In the genomic region with DNA sequence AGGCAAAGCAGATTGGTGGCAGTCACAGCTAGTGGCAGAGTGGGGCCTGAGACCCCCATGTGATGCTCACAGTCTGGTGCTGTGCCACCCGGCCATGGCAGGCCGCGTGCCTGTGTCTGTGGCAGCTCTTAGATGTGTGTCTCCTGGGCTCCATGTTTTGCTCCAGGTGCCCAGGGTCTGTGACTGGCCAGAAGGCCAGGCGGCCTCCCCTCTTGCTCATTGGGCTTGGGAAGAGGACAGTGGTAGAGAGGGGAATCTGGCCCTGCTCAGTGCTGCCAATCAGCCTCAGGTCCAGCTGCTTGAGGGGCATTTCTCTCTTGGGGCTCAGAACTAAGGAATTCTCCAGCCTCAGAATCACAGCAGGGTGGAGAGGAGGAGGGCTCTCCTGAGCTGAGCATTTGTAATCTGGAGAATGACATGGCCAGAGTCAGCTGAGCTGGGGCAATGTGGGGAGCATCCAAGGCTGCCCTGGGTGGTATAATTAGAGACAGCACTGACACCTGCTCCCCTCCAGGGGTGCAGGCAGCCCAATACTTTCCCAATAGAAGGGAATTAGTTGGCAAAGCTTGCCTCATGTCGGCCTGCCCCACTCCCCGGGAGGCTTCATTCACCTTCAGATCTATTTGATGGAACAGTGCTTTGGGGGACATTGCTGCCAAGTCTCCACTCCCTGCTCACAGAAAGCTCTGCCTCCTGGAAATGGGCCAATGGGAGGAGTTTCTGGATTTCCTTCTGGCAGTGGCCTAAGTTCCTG, we compare ENCODE assay signal across 8 cellular contexts. TPM values are rescaled to one million over a fixed set of nuclear protein-coding genes. Genes with fewer than 3 reads are reported as not detected.
A peak's percentile ranks its signal among the peaks of the same experiment; 100 is the strongest.
DNase-seq lines count a peak whose midpoint lies in the region; ATAC-seq, FAIRE-seq and TF ChIP-seq lines count a peak whose summit lies in the region.

No MANE protein-coding gene starts in this region.

- H3K9ac ChIP-seq in HCT116 (ENCODE audit: low read length) = no peak overlapping the region
- no peak overlapping the region for H3K9ac ChIP-seq in endothelial cell of umbilical vein (replicated peaks; ENCODE audit: extremely low read depth, insufficient read depth, low read length)

- no peaks in the 10 kb centered on the region for H4K20me1 ChIP-seq in HCT116 (ENCODE audit: insufficient read depth)
- H4K20me1 ChIP-seq in endothelial cell of umbilical vein (replicated peaks; ENCODE audit: control insufficient read depth, extremely low read depth, insufficient read depth, low read length) = no peaks in the 10 kb centered on the region

- H3K79me2 ChIP-seq in HCT116 (ENCODE audit: insufficient read depth, low read length) (no peaks in the 10 kb centered on the region), endothelial cell of umbilical vein (ENCODE audit: control insufficient read depth, insufficient read depth, low read length) (no peaks in the 10 kb centered on the region)

- H3K27ac ChIP-seq in HCT116 (ENCODE audit: low read depth, low read length) (no peak overlapping the region), RWPE1 (peak overlapping the region; percentile 50), endothelial cell of umbilical vein (ENCODE audit: insufficient read depth, low read depth, low read length) (no peak overlapping the region)

- H3K27me3 ChIP-seq in HCT116 (ENCODE audit: insufficient read depth, low read length) = no peaks in the 10 kb centered on the region
- H3K27me3 ChIP-seq in endothelial cell of umbilical vein (ENCODE audit: control insufficient read depth in 2 of 2, insufficient read depth in 2 of 2, low read length in 2 of 2) = no peaks in the 10 kb centered on the region

- RAD21 ChIA-PET in HCT116 (lab: Charles Lee; ENCODE audit: low non-redundant PET in 1 of 2, low total read pairs in 2 of 2, uncharacterized antibody in 2 of 2, unreplicated experiment in 2 of 2) = no interaction called here

- H3K27ac Mint-ChIP-seq in naive thymus-derived CD8-positive, alpha-beta T cell = peak overlapping the region in 8 of 10 donors; percentile 8 to 92 (median 71)
- peak overlapping the region in 1 of 2 donors; percentile 37 for H3K27ac Mint-ChIP-seq in T-cell

- BruUV-seq in HCT116 (replicated peaks; lab: Mats Ljungman, UMichigan) (no TSS peak), endothelial cell of umbilical vein (replicated peaks; lab: Mats Ljungman, UMichigan) (no TSS peak)

- intact Hi-C loops in HCT116 (cut with micrococcal nuclease) = no loop called here
- intact Hi-C loops in endothelial cell of umbilical vein (cut with micrococcal nuclease) = loop anchor here (2.0 kb wide), 1 partner anchor 230 kb away; no protein-coding TSS in a partner anchor

- no peak overlapping the region for H3K4me3 ChIP-seq in HCT116 (replicated peaks in 1 of 2; ENCODE audit: low read depth in 1 of 2, low read length in 2 of 2)
- no peak overlapping the region for H3K4me3 ChIP-seq in endothelial cell of umbilical vein (replicated peaks in 1 of 3; ENCODE audit: insufficient read depth in 1 of 3, low read depth in 1 of 3, low read length in 3 of 3)

- no peaks in the 10 kb centered on the region for H3K9me3 ChIP-seq in HCT116 (ENCODE audit: control insufficient read depth in 1 of 2, insufficient read depth in 1 of 2, low read depth in 1 of 2, low read length in 2 of 2)
- H3K9me3 ChIP-seq in endothelial cell of umbilical vein (replicated peaks; ENCODE audit: control insufficient read depth, insufficient read depth, low read length) = no peaks in the 10 kb centered on the region

- POLR2A ChIA-PET in HCT116 (lab: Charles Lee) = no interaction called here
- POLR2A ChIA-PET in RWPE1 (lab: Yijun Ruan, JAX; ENCODE audit: low non-redundant PET) = no interaction called here
- POLR2A ChIA-PET in endothelial cell of umbilical vein (lab: Charles Lee) = interaction anchor here (0.6 to 1.4 kb wide), 3 partner anchors 23 to 231 kb away, joined by 3 read pairs; no protein-coding TSS in a partner anchor
- POLR2A ChIA-PET in naive thymus-derived CD8-positive, alpha-beta T cell (lab: Charles Lee) = interaction anchor here (1.1 to 4.1 kb wide), 8 partner anchors 19 to 231 kb away, joined by 3 to 28 read pairs (median 5); a partner anchor contains a TSS
- POLR2A ChIA-PET in T-cell (lab: Charles Lee) = interaction anchor here in 1 of 2 donors (0.7 kb wide), 1 partner anchor 93 kb away, joined by 3 read pairs; no protein-coding TSS in a partner anchor

- H3K4me1 ChIP-seq in HCT116 (ENCODE audit: control insufficient read depth in 1 of 2, insufficient read depth in 2 of 2, low read length in 2 of 2) (peaks cover 6 to 15% of the 10 kb centered on the region in 2 experiments), endothelial cell of umbilical vein (ENCODE audit: control insufficient read depth, extremely low read depth, insufficient read depth, low read length) (no peaks in the 10 kb centered on the region)

- no peaks in the 10 kb centered on the region for H3K27me3 Mint-ChIP-seq in naive thymus-derived CD8-positive, alpha-beta T cell
- no peaks in the 10 kb centered on the region for H3K27me3 Mint-ChIP-seq in T-cell

- no peak for TF ChIP-seq RAD21 in HCT116 (IDR thresholded peaks at IDR 0.05; ENCODE audit: low read depth)

- H3K36me3 Mint-ChIP-seq in naive thymus-derived CD8-positive, alpha-beta T cell = peaks cover 0 to 35% (median 7%) of the 10 kb centered on the region in 3 donors
- peaks cover 18% of the 10 kb centered on the region for H3K36me3 Mint-ChIP-seq in T-cell

- DNase-seq in HCT116 (ENCODE audit: low read depth, low spot score) = no peak
- DNase-seq in RWPE1 (ENCODE audit: low spot score) = no peak
- peak; percentile 67 for DNase-seq in endothelial cell of umbilical vein (ENCODE audit: low read depth, low spot score)
- no peak for DNase-seq in naive thymus-derived CD8-positive, alpha-beta T cell
- DNase-seq in D721Med (ENCODE audit: insufficient read length, low spot score) = no peak
- no peak for DNase-seq in T-cell

- H3K9me1 ChIP-seq in endothelial cell of umbilical vein (replicated peaks; ENCODE audit: control insufficient read depth, extremely low read depth, insufficient read depth, low read length) = no peaks in the 10 kb centered on the region

- H3K9me3 Mint-ChIP-seq in naive thymus-derived CD8-positive, alpha-beta T cell = no peaks in the 10 kb centered on the region
- H3K9me3 Mint-ChIP-seq in T-cell = no peaks in the 10 kb centered on the region

- no peak for FAIRE-seq in endothelial cell of umbilical vein (lab: Jason Lieb, UNC)
- FAIRE-seq in D721Med (lab: Jason Lieb, UNC) = no peak

- CTCF ChIA-PET in HCT116 (lab: Charles Lee) (interaction anchor here (1.2 to 1.5 kb wide), 2 partner anchors 15 to 242 kb away, joined by 3 to 4 read pairs; no protein-coding TSS in a partner anchor), RWPE1 (lab: Yijun Ruan, JAX) (interaction anchor here (0.5 to 2.5 kb wide), 4 partner anchors 21 to 1193 kb away, joined by 4 to 8 read pairs (median 5); no protein-coding TSS in a partner anchor), endothelial cell of umbilical vein (lab: Charles Lee) (interaction anchor here (0.7 to 5.4 kb wide), 18 partner anchors 14 to 322 kb away, joined by 3 to 41 read pairs (median 5); a partner anchor contains a TSS), T-cell (lab: Charles Lee) (interaction anchor here in 1 of 2 donors (0.5 kb wide), 1 partner anchor 22 kb away, joined by 6 read pairs; no protein-coding TSS in a partner anchor)

- H3K36me3 ChIP-seq in HCT116 (ENCODE audit: control insufficient read depth in 1 of 2, insufficient read depth in 2 of 2, low read length in 2 of 2) (peaks cover 8 to 17% of the 10 kb centered on the region in 2 experiments; a peak in 3 of 4 replicates), endothelial cell of umbilical vein (ENCODE audit: control insufficient read depth in 2 of 2, extremely low read depth in 1 of 2, insufficient read depth in 2 of 2, low read length in 2 of 2) (peaks cover 6 to 30% of the 10 kb centered on the region in 2 experiments)

- TF ChIP-seq POLR2A in HCT116 (IDR thresholded peaks at IDR 0.05; ENCODE audit: borderline replicate concordance, extremely low read depth, insufficient read depth, insufficient read length) = no peak
- peak; percentile 16 for TF ChIP-seq POLR2A in endothelial cell of umbilical vein (IDR thresholded peaks at IDR 0.05; ENCODE audit: low read depth, low read length)

- H3K4me1 Mint-ChIP-seq in naive thymus-derived CD8-positive, alpha-beta T cell = peaks cover 30 to 47% (median 40%) of the 10 kb centered on the region in 4 donors
- peaks cover 30 to 41% (median 34%) of the 10 kb centered on the region in 3 donors for H3K4me1 Mint-ChIP-seq in T-cell

- TF ChIP-seq CTCF in HCT116 (IDR thresholded peaks at IDR 0.05 in 2 of 3, conservative IDR thresholded peaks at IDR 0.05 in 1 of 3; ENCODE audit: borderline replicate concordance in 1 of 3, insufficient read depth in 1 of 3, low read depth in 2 of 3, low read length in 2 of 3) = peak in 2 of 3 experiments; percentile 4 to 23; a peak in 1 of 6 replicates
- no peak for TF ChIP-seq CTCF in RWPE1 (conservative IDR thresholded peaks at IDR 0.05; ENCODE audit: low read depth)
- peak in 1 of 2 donors; percentile 9 for TF ChIP-seq CTCF in endothelial cell of umbilical vein (IDR thresholded peaks at IDR 0.05; ENCODE audit: extremely low read depth in 1 of 2, insufficient read depth in 1 of 2, low read depth in 1 of 2, low read length in 2 of 2)
- no peak for TF ChIP-seq CTCF in D721Med (IDR thresholded peaks at IDR 0.05; ENCODE audit: insufficient read depth, missing control alignments)

- H2AFZ ChIP-seq in HCT116 (ENCODE audit: low read depth, low read length, poor library complexity, severe bottlenecking) (no peak overlapping the region), endothelial cell of umbilical vein (ENCODE audit: low read depth, low read length) (no peak overlapping the region)

- H3K4me3 Mint-ChIP-seq in naive thymus-derived CD8-positive, alpha-beta T cell = no peak overlapping the region
- H3K4me3 Mint-ChIP-seq in T-cell = no peak overlapping the region

- dilution Hi-C loops in endothelial cell of umbilical vein (cut with MboI; ENCODE audit: extremely low pct_ligation_motif_present, low sequenced_read_pairs) = no loop called here

- H3K9me2 ChIP-seq in HCT116 (ENCODE audit: insufficient read depth) = no peaks in the 10 kb centered on the region

- H3K4me2 ChIP-seq in HCT116 (ENCODE audit: low read length) (no peak overlapping the region), endothelial cell of umbilical vein (ENCODE audit: insufficient read depth, low read length) (no peak overlapping the region)

- ATAC-seq in HCT116 = peak; percentile 55
- ATAC-seq in naive thymus-derived CD8-positive, alpha-beta T cell = no peak
- ATAC-seq in GM21528 (IDR thresholded peaks at IDR 0.05; ENCODE audit: low FRiP score, unreplicated experiment) = no peak
- ATAC-seq in HG02610 (IDR thresholded peaks at IDR 0.05; ENCODE audit: unreplicated experiment) = no peak
- no peak for ATAC-seq in T-cell (replicated peaks in 1 of 4)

RNA-seq across cellular contexts. Expression of a gene that starts 44.5 kb away (rescaled TPM):
- total RNA-seq in HCT116 (2021; ENCODE audit: unreplicated experiment) (not detected), endothelial cell of umbilical vein (not detected in 2 replicates), T-cell (not detected)
- not detected in 2 replicates for polyA plus RNA-seq in HCT116 (2012)
- polyA plus RNA-seq in endothelial cell of umbilical vein = not detected in 2 replicates
- not detected in 2 replicates for polyA plus RNA-seq in endothelial cell of umbilical vein (2011; cell fraction: cytosol; rRNA removed)
- not detected in 2 replicates for polyA plus RNA-seq in endothelial cell of umbilical vein (2011; cell fraction: nucleus; rRNA removed)
- polyA plus RNA-seq in endothelial cell of umbilical vein (2012) = not detected in 2 replicates
- polyA minus RNA-seq in endothelial cell of umbilical vein = not detected in 2 replicates
- polyA minus RNA-seq in endothelial cell of umbilical vein (2011; cell fraction: cytosol; rRNA and poly(A)+ RNA removed) = not detected
- not detected in 2 replicates for polyA minus RNA-seq in endothelial cell of umbilical vein (2011; cell fraction: nucleus; rRNA and poly(A)+ RNA removed)
- under 1 TPM in 1 of 2 experiments, not detected in 1; 0.22 TPM for total RNA-seq in naive thymus-derived CD8-positive, alpha-beta T cell
- polyA plus RNA-seq in naive thymus-derived CD8-positive, alpha-beta T cell = not detected

RNA-seq across cellular contexts. Expression of a gene that starts 52.9 kb away (rescaled TPM):
- total RNA-seq in HCT116 (2021; ENCODE audit: unreplicated experiment) = 149 TPM
- polyA plus RNA-seq in HCT116 (2012) = 126 and 129 TPM in 2 replicates
- total RNA-seq in endothelial cell of umbilical vein = 231 and 242 TPM in 2 replicates
- 214 and 247 TPM in 2 replicates for polyA plus RNA-seq in endothelial cell of umbilical vein
- 148 and 183 TPM in 2 replicates for polyA plus RNA-seq in endothelial cell of umbilical vein (2011; cell fraction: cytosol; rRNA removed)
- polyA plus RNA-seq in endothelial cell of umbilical vein (2011; cell fraction: nucleus; rRNA removed) = 122 and 137 TPM in 2 replicates
- 177 and 200 TPM in 2 replicates for polyA plus RNA-seq in endothelial cell of umbilical vein (2012)
- polyA minus RNA-seq in endothelial cell of umbilical vein = 232 and 233 TPM in 2 replicates
- 92.4 TPM for polyA minus RNA-seq in endothelial cell of umbilical vein (2011; cell fraction: cytosol; rRNA and poly(A)+ RNA removed)
- polyA minus RNA-seq in endothelial cell of umbilical vein (2011; cell fraction: nucleus; rRNA and poly(A)+ RNA removed) = 61.7 and 87.6 TPM in 2 replicates
- total RNA-seq in naive thymus-derived CD8-positive, alpha-beta T cell = 100 to 1,000 TPM; 103 to 107 TPM
- polyA plus RNA-seq in naive thymus-derived CD8-positive, alpha-beta T cell = 10 to 100 TPM; 50.1 to 53.1 (median 52.0) TPM
- 100 to 1,000 TPM in 4 of 5 donors, 10 to 100 TPM in 1; 97.2 to 157 (median 122) TPM for total RNA-seq in T-cell

Comparison
In these comparisons a context has a peak if more than half of its experiments do, and no peak if none do; other contexts are left out.
1. CTCF ChIP-seq: peak in HCT116 (2 of 3); none in RWPE1 (single experiment) and D721Med (single experiment).
2. POLR2A ChIA-PET loops: an anchor here in endothelial cell of umbilical vein (0.6 to 1.4 kb wide) and naive thymus-derived CD8-positive, alpha-beta T cell (1.1 to 4.1 kb wide); none called in HCT116 and RWPE1.